ENCODE assay signal across 9 cellular contexts in the genomic region with DNA sequence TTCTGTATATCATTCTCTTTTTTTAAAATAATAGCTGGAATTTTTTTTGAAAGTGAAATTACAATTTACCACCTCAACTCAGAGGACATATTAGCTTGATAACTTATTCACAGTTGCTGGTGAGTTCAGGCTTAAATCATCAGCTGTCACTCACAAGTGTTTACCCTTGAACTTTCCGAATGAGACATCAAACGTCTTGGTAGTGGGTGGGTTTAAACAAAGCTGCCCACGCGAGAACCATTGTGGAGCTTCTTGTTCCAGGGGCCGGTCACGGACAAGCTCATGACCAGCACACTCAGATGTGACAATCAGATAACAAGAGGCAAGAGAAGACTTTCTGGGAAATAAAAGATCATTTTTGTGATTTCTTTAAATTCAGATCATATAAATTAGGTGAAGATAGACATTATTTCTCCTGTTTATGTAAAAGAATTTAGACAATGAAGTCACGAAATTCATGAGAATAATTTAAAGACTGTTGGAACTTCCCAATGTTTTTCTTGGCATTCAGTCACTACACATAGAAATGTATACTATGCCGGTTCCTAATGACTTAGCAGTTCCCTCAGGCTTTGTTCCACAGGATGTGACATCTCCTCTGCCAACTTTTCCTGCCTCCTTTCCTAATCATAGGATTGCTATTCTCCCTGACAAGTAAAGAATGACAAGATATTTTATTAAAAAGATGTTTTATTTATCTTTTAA. TPM values are rescaled to one million over a fixed set of nuclear protein-coding genes. Genes with fewer than 3 reads are reported as not detected.
DNase-seq lines count a peak whose midpoint lies in the region; ATAC-seq and TF ChIP-seq lines count a peak whose summit lies in the region.
"Had no signal": no experiment of that assay in that cellular context is flagged by ENCODE, and none has a peak within 500 bp of the region (broad histone marks: within the 10 kb centered on the region; RNA-seq: fewer than 3 reads in every experiment).

No MANE protein-coding gene starts in this region.

- TF ChIP-seq POLR2A in transverse colon (IDR thresholded peaks at IDR 0.05): no peak

- H3K9me3 ChIP-seq in A673 (ENCODE audit: low read depth, low read length, poor library complexity, severe bottlenecking) (no peaks in the 10 kb centered on the region), ascending aorta (no peaks in the 10 kb centered on the region), transverse colon (no peaks in the 10 kb centered on the region)

- POLR2A ChIA-PET in A673 (lab: Charles Lee; ENCODE audit: low non-redundant PET): no interaction called here

- CTCF ChIA-PET in A673 (lab: Charles Lee): no interaction called here

- intact Hi-C loops in A673 (cut with micrococcal nuclease; ENCODE audit: unreplicated experiment): loop anchor here (1.0 to 5.0 kb wide), 3 partner anchors 182 to 617 kb away; no protein-coding TSS in a partner anchor
- intact Hi-C loops in ascending aorta (cut with DNase I): loop anchor here (2.0 to 5.0 kb wide), 2 partner anchors 182 to 617 kb away; no protein-coding TSS in a partner anchor
- intact Hi-C loops in transverse colon (cut with DNase I; ENCODE audit: low total_unique reads): no loop called here

- DNase-seq in A673 (ENCODE audit: low spot score): peak; percentile 39
- no peak for DNase-seq in ascending aorta (ENCODE audit: low spot score in 2 of 2)
- no peak for DNase-seq in transverse colon
- DNase-seq in putamen (ENCODE audit: low spot score): no peak
- DNase-seq in T1000 (lab: John Stamatoyannopoulos, UW): no peak

- H3K36me3 ChIP-seq in A673 (ENCODE audit: insufficient read depth, low read length, poor library complexity, severe bottlenecking): no peaks in the 10 kb centered on the region
- H3K36me3 ChIP-seq in ascending aorta: no peaks in the 10 kb centered on the region
- no peaks in the 10 kb centered on the region for H3K36me3 ChIP-seq in transverse colon

- in situ Hi-C loops in transverse colon (cut with MboI; ENCODE audit: low pct_ligation_motif_present in 1 of 4, low pct_unique_long_range_greater_than_20kb in 1 of 4, low sequenced_read_pairs in 3 of 4): loop anchor here (5.0 to 25.0 kb wide), 4 partner anchors 174 to 632 kb away; a partner anchor contains a TSS

- 27 to 30% methylated on average over 8 of the region's 8 CpGs for WGBS in transverse colon (ENCODE audit: low coverage in 1 of 2), 2 donors

- TF ChIP-seq CTCF in A673 (conservative IDR thresholded peaks at IDR 0.05; ENCODE audit: low read depth, low read length) (no peak), ascending aorta (IDR thresholded peaks at IDR 0.05) (no peak), transverse colon (IDR thresholded peaks at IDR 0.05) (no peak)

- H3K4me3 ChIP-seq in A673 (ENCODE audit: low read depth, low read length, poor library complexity, severe bottlenecking): peak overlapping the region; percentile 20
- peak overlapping the region; percentile 47 to 59 for H3K4me3 ChIP-seq in ascending aorta
- H3K4me3 ChIP-seq in transverse colon: peak overlapping the region in 1 of 4 donors; percentile 26
- H3K4me3 ChIP-seq: lung had no signal

- peak; percentile 64 for ATAC-seq in GM18868 (IDR thresholded peaks at IDR 0.05; ENCODE audit: unreplicated experiment)
- ATAC-seq in HG03520 (IDR thresholded peaks at IDR 0.05; ENCODE audit: unreplicated experiment): peak; percentile 45

- H3K27ac ChIP-seq in A673 (ENCODE audit: low read depth, low read length, poor library complexity, severe bottlenecking) (no peak overlapping the region), ascending aorta (peak overlapping the region in 1 of 2 donors; percentile 10), layer of hippocampus (ENCODE audit: low read depth, low read length) (peak overlapping the region; percentile 16), transverse colon (peak overlapping the region; percentile 24 to 61 (median 30))

- no TSS peak for BruUV-seq in A673 (replicated peaks; lab: Mats Ljungman, UMichigan)

- TF ChIP-seq EP300 in transverse colon (IDR thresholded peaks at IDR 0.05; ENCODE audit: low read depth): no peak

- H3K27me3 ChIP-seq in A673 (replicated peaks; ENCODE audit: insufficient read depth, low read depth, low read length, poor library complexity): no peaks in the 10 kb centered on the region
- H3K27me3 ChIP-seq in ascending aorta: no peaks in the 10 kb centered on the region
- H3K27me3 ChIP-seq in layer of hippocampus (ENCODE audit: control insufficient read depth, insufficient read depth, low read length): no peaks in the 10 kb centered on the region
- H3K27me3 ChIP-seq in transverse colon: no peaks in the 10 kb centered on the region

- H3K4me1 ChIP-seq in A673 (ENCODE audit: insufficient read depth, low read length, poor library complexity, severe bottlenecking): peaks cover 29% of the 10 kb centered on the region
- H3K4me1 ChIP-seq in ascending aorta: peaks cover 14 to 25% of the 10 kb centered on the region in 2 donors
- peaks cover 4 to 29% (median 7%) of the 10 kb centered on the region in 4 donors for H3K4me1 ChIP-seq in transverse colon

RNA-seq across cellular contexts. Expression of a gene that starts 29.3 kb away (rescaled TPM):
- total RNA-seq in A673 (2021): 5.6 and 7.6 TPM in 2 replicates
- 11.8 TPM for total RNA-seq in ascending aorta
- 10 to 100 TPM; 21.3 to 49.6 (median 36.3) TPM for total RNA-seq in transverse colon

RNA-seq across cellular contexts. Expression of a gene that starts 29.4 kb away (rescaled TPM):
- total RNA-seq in A673 (2021) (18.6 and 22.0 TPM in 2 replicates), ascending aorta (13.8 TPM), transverse colon (10 to 100 TPM in 3 of 4 donors, 1 to 10 TPM in 1; 7.5 to 21.3 (median 17.1) TPM)
